In genomic region chr13:94660695-94661324, GRCh38 we compare ENCODE assay signal across 8 cellular contexts. TPM values are rescaled to one million over a fixed set of nuclear protein-coding genes. Genes with fewer than 3 reads are reported as not detected.
A peak's percentile ranks its signal among the peaks of the same experiment; 100 is the strongest.
DNase-seq lines count a peak whose midpoint lies in the region; ATAC-seq, FAIRE-seq and TF ChIP-seq lines count a peak whose summit lies in the region.

No MANE protein-coding gene starts in this region.

- CTCF ChIA-PET in endothelial cell of umbilical vein (lab: Charles Lee), result interaction anchor here (0.8 to 3.9 kb wide), 11 partner anchors 11 to 743 kb away, joined by 3 to 42 read pairs (median 3); no protein-coding TSS in a partner anchor

- H3K4me2 ChIP-seq in endothelial cell of umbilical vein (ENCODE audit: insufficient read depth, low read length), result no peak overlapping the region

- H3K4me3 ChIP-seq in endothelial cell of umbilical vein (replicated peaks in 1 of 3; ENCODE audit: insufficient read depth in 1 of 3, low read depth in 1 of 3, low read length in 3 of 3), result no peak overlapping the region

- H3K9me3 ChIP-seq in endothelial cell of umbilical vein (replicated peaks; ENCODE audit: control insufficient read depth, insufficient read depth, low read length), result no peaks in the 10 kb centered on the region

- H2AFZ ChIP-seq in endothelial cell of umbilical vein (ENCODE audit: low read depth, low read length), result peak overlapping the region; percentile 15

- no peak overlapping the region for H3K9ac ChIP-seq in endothelial cell of umbilical vein (replicated peaks; ENCODE audit: extremely low read depth, insufficient read depth, low read length)

- no TSS peak for BruUV-seq in endothelial cell of umbilical vein (replicated peaks; lab: Mats Ljungman, UMichigan)

- POLR2A ChIA-PET in endothelial cell of umbilical vein (lab: Charles Lee), result no interaction called here

- peaks cover 0 to 3% of the 10 kb centered on the region in 2 experiments for H3K27me3 ChIP-seq in endothelial cell of umbilical vein (ENCODE audit: control insufficient read depth in 2 of 2, insufficient read depth in 2 of 2, low read length in 2 of 2)

- no peak for FAIRE-seq in endothelial cell of umbilical vein (lab: Jason Lieb, UNC)

- H3K27ac ChIP-seq in 22Rv1 (no peak overlapping the region), endothelial cell of umbilical vein (ENCODE audit: insufficient read depth, low read depth, low read length) (no peak overlapping the region)

- no peak for ATAC-seq in activated CD4-positive, CD25-positive, alpha-beta regulatory T cell treated with anti-CD3 and anti-CD28 coated beads, Interleukin-2, amount 50 U/mL, for 24 hours
- ATAC-seq in GM19035 (IDR thresholded peaks at IDR 0.05; ENCODE audit: unreplicated experiment), result no peak

- dilution Hi-C loops in endothelial cell of umbilical vein (cut with MboI; ENCODE audit: extremely low pct_ligation_motif_present, low sequenced_read_pairs), result no loop called here

- no peaks in the 10 kb centered on the region for H4K20me1 ChIP-seq in endothelial cell of umbilical vein (replicated peaks; ENCODE audit: control insufficient read depth, extremely low read depth, insufficient read depth, low read length)

- in situ Hi-C loops in GM13977 (cut with MboI; ENCODE audit: low pct_unique_long_range_greater_than_20kb, low sequenced_read_pairs, unreplicated experiment), result no loop called here

- DNase-seq in GM13977 (ENCODE audit: low spot score) (peak; percentile 9), NCI-H69 (lab: John Stamatoyannopoulos, UW) (peak; percentile 74), endothelial cell of umbilical vein (ENCODE audit: low read depth, low spot score) (peak; percentile 36), hepatic stellate cell (ENCODE audit: low spot score) (no peak), NCI-H2029 (lab: John Stamatoyannopoulos, UW) (no peak)

- intact Hi-C loops in endothelial cell of umbilical vein (cut with micrococcal nuclease), result loop anchor here (2.0 kb wide), 1 partner anchor 44 kb away; no protein-coding TSS in a partner anchor

- H3K36me3 ChIP-seq in endothelial cell of umbilical vein (ENCODE audit: control insufficient read depth in 2 of 2, extremely low read depth in 1 of 2, insufficient read depth in 2 of 2, low read length in 2 of 2), result no peaks in the 10 kb centered on the region

- no peaks in the 10 kb centered on the region for H3K9me1 ChIP-seq in endothelial cell of umbilical vein (replicated peaks; ENCODE audit: control insufficient read depth, extremely low read depth, insufficient read depth, low read length)

- peak; percentile 45 for TF ChIP-seq CTCF in 22Rv1 (IDR thresholded peaks at IDR 0.05)
- TF ChIP-seq CTCF in GM13977 (IDR thresholded peaks at IDR 0.05; ENCODE audit: extremely low read depth, insufficient read depth, missing control alignments), result peak; percentile 32
- TF ChIP-seq CTCF in endothelial cell of umbilical vein (IDR thresholded peaks at IDR 0.05; ENCODE audit: extremely low read depth in 1 of 2, insufficient read depth in 1 of 2, low read depth in 1 of 2, low read length in 2 of 2), result peak; percentile 19 to 36

- no peak for TF ChIP-seq POLR2A in endothelial cell of umbilical vein (IDR thresholded peaks at IDR 0.05; ENCODE audit: low read depth, low read length)

- no peaks in the 10 kb centered on the region for H3K79me2 ChIP-seq in endothelial cell of umbilical vein (ENCODE audit: control insufficient read depth, insufficient read depth, low read length)

- H3K4me1 ChIP-seq in endothelial cell of umbilical vein (ENCODE audit: control insufficient read depth, extremely low read depth, insufficient read depth, low read length), result peaks cover 25% of the 10 kb centered on the region

TF ChIP-seq in endothelial cell of umbilical vein, 7 proteins besides CTCF, POLR2A, EP300 and RAD21:
- TF ChIP-seq POLR2AphosphoS5 (IDR thresholded peaks at IDR 0.05; ENCODE audit: insufficient read depth, low read depth, low read length), result no peak
- no peak for TF ChIP-seq MYC (IDR thresholded peaks at IDR 0.05; ENCODE audit: low read depth, low read length)
- TF ChIP-seq GATA2 (IDR thresholded peaks at IDR 0.05; ENCODE audit: insufficient read depth, insufficient read length, low read depth, low read length), result no peak
- no peak for TF ChIP-seq MAX (IDR thresholded peaks at IDR 0.05; ENCODE audit: insufficient read depth, insufficient read length)
- TF ChIP-seq EZH2 (IDR thresholded peaks at IDR 0.05; ENCODE audit: borderline replicate concordance, low read depth, low read length, severe bottlenecking), result no peak
- TF ChIP-seq JUN (IDR thresholded peaks at IDR 0.05; ENCODE audit: borderline replicate concordance, insufficient read depth, insufficient read length, low read depth), result no peak
- TF ChIP-seq FOS (IDR thresholded peaks at IDR 0.05; ENCODE audit: borderline replicate concordance, insufficient read depth, low read length), result no peak

RNA-seq across cellular contexts. Expression of gene SOX21, which starts 51.5 kb away (rescaled TPM):
- total RNA-seq in endothelial cell of umbilical vein, result not detected in 2 replicates
- not detected in 2 replicates for polyA plus RNA-seq in endothelial cell of umbilical vein
- polyA plus RNA-seq in endothelial cell of umbilical vein (2011; cell fraction: cytosol; rRNA removed), result not detected in 2 replicates
- not detected in 2 replicates for polyA plus RNA-seq in endothelial cell of umbilical vein (2011; cell fraction: nucleus; rRNA removed)
- 0.05 TPM in 1 of 2 replicates, not detected in the other for polyA plus RNA-seq in endothelial cell of umbilical vein (2012)
- not detected in 2 replicates for polyA minus RNA-seq in endothelial cell of umbilical vein
- polyA minus RNA-seq in endothelial cell of umbilical vein (2011; cell fraction: cytosol; rRNA and poly(A)+ RNA removed), result not detected
- polyA minus RNA-seq in endothelial cell of umbilical vein (2011; cell fraction: nucleus; rRNA and poly(A)+ RNA removed), result not detected in 2 replicates

RNA-seq across cellular contexts. Expression of gene GPR180, which starts 59.2 kb away (rescaled TPM):
- total RNA-seq in endothelial cell of umbilical vein, result 8.3 and 8.9 TPM in 2 replicates
- polyA plus RNA-seq in endothelial cell of umbilical vein, result 2.5 and 3.1 TPM in 2 replicates
- 2.5 and 2.9 TPM in 2 replicates for polyA plus RNA-seq in endothelial cell of umbilical vein (2011; cell fraction: cytosol; rRNA removed)
- 5.1 and 5.9 TPM in 2 replicates for polyA plus RNA-seq in endothelial cell of umbilical vein (2011; cell fraction: nucleus; rRNA removed)
- 5.4 and 6.5 TPM in 2 replicates for polyA plus RNA-seq in endothelial cell of umbilical vein (2012)
- polyA minus RNA-seq in endothelial cell of umbilical vein, result 8.2 and 9.5 TPM in 2 replicates
- 3.8 TPM for polyA minus RNA-seq in endothelial cell of umbilical vein (2011; cell fraction: cytosol; rRNA and poly(A)+ RNA removed)
- 6.6 and 9.9 TPM in 2 replicates for polyA minus RNA-seq in endothelial cell of umbilical vein (2011; cell fraction: nucleus; rRNA and poly(A)+ RNA removed)

Comparison
In these comparisons a context has a peak if more than half of its experiments do, and no peak if none do; other contexts are left out.
1. DNase-seq: peak in GM13977 (single experiment), NCI-H69 (single experiment) and endothelial cell of umbilical vein (single experiment); none in hepatic stellate cell (single experiment) and NCI-H2029 (single experiment).
2. Peak in every context shown above with its lines, with median percentiles within 50 percentile points of each other: CTCF ChIP-seq.